Comparison of ENCODE assay signal across 8 cellular contexts in the genomic region with DNA sequence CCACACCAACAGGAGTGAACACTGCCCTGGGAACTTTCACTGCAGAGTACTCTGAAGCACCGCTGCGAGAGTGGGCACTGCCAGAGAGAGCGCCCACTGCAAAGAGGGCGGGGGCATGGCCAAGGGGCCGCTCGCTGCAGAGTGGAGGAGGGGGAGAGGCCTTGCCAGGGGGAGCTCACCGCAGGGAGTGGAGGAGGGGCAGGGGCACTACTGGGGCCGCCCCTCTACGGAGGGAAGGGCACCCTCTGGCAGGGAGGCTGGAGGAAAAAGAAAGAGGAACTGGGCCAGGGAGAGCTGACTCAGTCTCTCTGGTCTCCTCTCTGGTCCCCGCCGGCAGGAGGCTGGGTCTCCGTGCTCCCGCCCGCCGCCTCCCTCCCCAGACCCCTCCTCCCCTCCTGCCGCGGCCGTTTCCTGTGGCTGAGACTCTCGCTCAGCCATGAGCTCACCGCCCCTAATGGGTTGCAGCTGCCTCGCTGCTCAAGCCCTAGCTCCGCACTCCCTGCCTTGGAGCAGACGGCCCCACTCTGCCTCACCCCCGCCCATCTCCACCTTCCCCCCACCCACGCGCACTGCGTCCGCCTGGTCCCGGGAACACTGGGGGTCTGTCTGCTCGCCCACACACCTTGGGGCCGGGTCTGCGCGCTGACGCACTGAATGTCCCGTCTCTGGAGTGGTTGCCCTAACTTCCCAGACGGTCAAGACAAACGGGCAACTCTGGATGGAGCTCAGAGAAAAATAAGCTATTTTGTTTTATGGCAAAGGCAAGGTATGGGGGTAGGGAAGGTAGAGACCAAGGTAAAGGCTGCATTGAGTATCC. TPM values are rescaled to one million over a fixed set of nuclear protein-coding genes. Genes with fewer than 3 reads are reported as not detected.
A peak's percentile ranks its signal among the peaks of the same experiment; 100 is the strongest.
DNase-seq lines count a peak whose midpoint lies in the region; ATAC-seq and TF ChIP-seq lines count a peak whose summit lies in the region.

No MANE protein-coding gene starts in this region.

- no peaks in the 10 kb centered on the region for H3K9me3 ChIP-seq in ES-I3 (ENCODE audit: control insufficient read depth, insufficient read depth, low read length)
- H3K9me3 ChIP-seq in Panc1 (ENCODE audit: control insufficient read depth, insufficient read depth, low read depth, low read length): no peaks in the 10 kb centered on the region

- no TSS peak for BruUV-seq in Panc1 (replicated peaks; lab: Mats Ljungman, UMichigan)

- CTCF ChIA-PET in Panc1 (lab: Charles Lee): interaction anchor here (0.6 to 2.4 kb wide), 5 partner anchors 21 to 79 kb away, joined by 3 to 12 read pairs (median 10); no protein-coding TSS in a partner anchor

- intact Hi-C loops in Panc1 (cut with micrococcal nuclease; ENCODE audit: unreplicated experiment): no loop called here
- intact Hi-C loops in left cardiac atrium (cut with DNase I): no loop called here

- no peaks in the 10 kb centered on the region for H3K9me3 Mint-ChIP-seq in osteocyte (ENCODE audit: unreplicated experiment)

- DNase-seq in KBM-7 (peak; percentile 94), Panc1 (ENCODE audit: low read depth, low spot score) (no peak), amygdala (lab: John Stamatoyannopoulos, UW) (peak in 52 of 56 donors; percentile 38 to 81 (median 64)), left cardiac atrium (peak; percentile 90), osteocyte (ENCODE audit: extremely low spot score, unreplicated experiment) (peak; percentile 97), cerebellar nuclear complex (lab: John Stamatoyannopoulos, UW) (no peak)

- H3K4me1 ChIP-seq in ES-I3 (ENCODE audit: insufficient read depth, low read length) (peaks cover 7% of the 10 kb centered on the region; the same call in 1 of the 2 replicates), Panc1 (ENCODE audit: control insufficient read depth, insufficient read depth, low read length) (peaks cover 7% of the 10 kb centered on the region)

- no peaks in the 10 kb centered on the region for H3K27me3 ChIP-seq in Panc1 (ENCODE audit: control insufficient read depth, insufficient read depth, low read length)

- H3K4me3 ChIP-seq in Panc1 (ENCODE audit: low read depth in 2 of 2, low read length in 2 of 2): peak overlapping the region; percentile 54 to 65

- peak overlapping the region; percentile 63 for H3K27ac ChIP-seq in Panc1 (ENCODE audit: low read length)

- H3K27ac Mint-ChIP-seq in osteocyte (ENCODE audit: unreplicated experiment): peak overlapping the region; percentile 99

- POLR2A ChIA-PET in Panc1 (lab: Charles Lee): no interaction called here

- in situ Hi-C loops in KBM-7 (cut with MboI; ENCODE audit: low pct_unique_long_range_greater_than_20kb, low sequenced_read_pairs) (no loop called here), Panc1 (cut with HindIII; ENCODE audit: low pct_unique_long_range_greater_than_20kb, low sequenced_read_pairs) (no loop called here)

- ATAC-seq in GM21737 (IDR thresholded peaks at IDR 0.05; ENCODE audit: unreplicated experiment) (peak; percentile 65), Panc1 (peak; percentile 59), left cardiac atrium (peak; percentile 57 to 79)

- H3K27me3 Mint-ChIP-seq in osteocyte (ENCODE audit: unreplicated experiment): no peaks in the 10 kb centered on the region

- H3K4me1 Mint-ChIP-seq in osteocyte (ENCODE audit: unreplicated experiment): peaks cover 39% of the 10 kb centered on the region

- TF ChIP-seq CTCF in Panc1 (IDR thresholded peaks at IDR 0.05): no peak
- no peak for TF ChIP-seq CTCF in osteocyte (IDR thresholded peaks at IDR 0.05)

- H3K9ac ChIP-seq in ES-I3 (ENCODE audit: low read depth, low read length): peak overlapping the region; percentile 67

- peak overlapping the region; percentile 91 for H3K4me3 Mint-ChIP-seq in osteocyte (ENCODE audit: unreplicated experiment)

- H3K36me3 ChIP-seq in ES-I3 (ENCODE audit: insufficient read depth, low read length) (no peaks in the 10 kb centered on the region), Panc1 (ENCODE audit: control insufficient read depth, insufficient read depth, low read length) (no peaks in the 10 kb centered on the region)

- H3K36me3 Mint-ChIP-seq in osteocyte (ENCODE audit: unreplicated experiment): peaks cover 19% of the 10 kb centered on the region

RNA-seq across cellular contexts. Expression of a gene that starts 1.3 kb away (rescaled TPM):
- 11.1 TPM for total RNA-seq in Panc1 (2021; ENCODE audit: unreplicated experiment)
- 8.2 TPM for polyA plus RNA-seq in Panc1 (2012; ENCODE audit: insufficient read length)
- total RNA-seq in left cardiac atrium: 10 to 100 TPM; 24.9 to 25.5 TPM
- total RNA-seq in osteocyte: 126 and 139 TPM in 2 replicates

RNA-seq across cellular contexts. Expression of a gene that starts 13.8 kb away (rescaled TPM):
- total RNA-seq in Panc1 (2021; ENCODE audit: unreplicated experiment) (not detected), left cardiac atrium (not detected), osteocyte (not detected in 2 replicates)
- polyA plus RNA-seq in Panc1 (2012; ENCODE audit: insufficient read length): not detected

RNA-seq across cellular contexts. Expression of a gene that starts 27.0 kb away (rescaled TPM):
- 19.9 TPM for total RNA-seq in Panc1 (2021; ENCODE audit: unreplicated experiment)
- 21.1 TPM for polyA plus RNA-seq in Panc1 (2012; ENCODE audit: insufficient read length)
- 10 to 100 TPM; 38.3 to 44.4 TPM for total RNA-seq in left cardiac atrium
- 20.5 and 25.2 TPM in 2 replicates for total RNA-seq in osteocyte

RNA-seq across cellular contexts. Expression of a gene that starts 29.3 kb away (rescaled TPM):
- total RNA-seq in Panc1 (2021; ENCODE audit: unreplicated experiment) (not detected), left cardiac atrium (not detected), osteocyte (not detected in 2 replicates)
- polyA plus RNA-seq in Panc1 (2012; ENCODE audit: insufficient read length): not detected

RNA-seq across cellular contexts. Expression of a gene that starts 29.4 kb away (rescaled TPM):
- total RNA-seq in Panc1 (2021; ENCODE audit: unreplicated experiment) (0.33 TPM), left cardiac atrium (under 1 TPM; 0.26 to 0.82 TPM), osteocyte (1.2 TPM in 2 replicates)
- 0.76 TPM for polyA plus RNA-seq in Panc1 (2012; ENCODE audit: insufficient read length)

Comparison
In these comparisons a context has a peak if more than half of its experiments do, and no peak if none do; other contexts are left out.
1. DNase-seq: peak in KBM-7 (single experiment), amygdala (52 of 56), left cardiac atrium (single experiment) and osteocyte (single experiment); none in Panc1 (single experiment) and cerebellar nuclear complex (0 of 2).
2. Peak in every context shown above with its lines, with median percentiles within 50 percentile points of each other: ATAC-seq.